29 cellular contexts compared by ENCODE assay signal in genomic region chr1:171196351-171196750, GRCh38. TPM values are rescaled to one million over a fixed set of nuclear protein-coding genes. Genes with fewer than 3 reads are reported as not detected.
"Had no signal": no experiment of that assay in that cellular context is flagged by ENCODE, and none has a peak within 500 bp of the region (broad histone marks: within the 10 kb centered on the region; RNA-seq: fewer than 3 reads in every experiment).

No MANE protein-coding gene starts in this region.

- ATAC-seq: activated CD4-positive, alpha-beta T cell treated with anti-CD3 and anti-CD28 coated beads for 36 hours; activated CD4-positive, CD25-positive, alpha-beta regulatory T cell treated with anti-CD3 and anti-CD28 coated beads, Interleukin-2, amount 50 U/mL, for 24 hours; activated CD8-positive, alpha-beta T cell treated with anti-CD3 and anti-CD28 coated beads, Interleukin-2, amount 10 ng/mL, durations not matched to agents 7 days and 5 days; K562; Panc1; WTC11 had no signal

- H3K4me1 ChIP-seq: SJSA1 had no signal

- H3K9ac ChIP-seq: SK-N-SH had no signal

- H3K27me3 ChIP-seq: SJSA1 had no signal

- H3K27ac ChIP-seq: SJSA1 had no signal

- H3K4me3 ChIP-seq: K562, SJSA1 had no signal

- DNase-seq: activated CD4-positive, alpha-beta T cell treated with anti-CD3 and anti-CD28 coated beads for 36 hours; activated CD4-positive, alpha-beta T cell treated with anti-CD3 and anti-CD28 coated beads, Interleukin-2, amount 10 ng/mL, durations not matched to agents 7 days and 5 days; activated CD4-positive, alpha-beta T cell treated with anti-CD3 and anti-CD28 coated beads, Interleukin-2, amount 50 U/mL, for 48 hours; activated CD8-positive, alpha-beta T cell treated with anti-CD3 and anti-CD28 coated beads, Interleukin-2, amount 10 ng/mL, durations not matched to agents 7 days and 5 days; activated gamma-delta T cell; activated naive CD4-positive, alpha-beta T cell treated with Interleukin-2 at 50 U/mL for 16 hours; activated naive CD8-positive, alpha-beta T cell treated with anti-CD3 and anti-CD28 coated beads, Interleukin-2, amount 10 ng/mL, durations not matched to agents 7 days and 5 days; activated T-cell treated with anti-CD3 and anti-CD28 coated beads, Interleukin-2, amount 50 U/mL, for 24 hours; amygdala; caudate nucleus; NCI-H1105 treated with DMSO at 0.1 percent for 48 hours; NCI-H1436; NCI-H1694; NCI-H1930; NCI-H2081 treated with DMSO at 0.1 percent for 48 hours; NCI-H345; NCI-H524 treated with DMSO at 0.1 percent for 48 hours; SHP77 treated with DMSO at 0.1 percent for 48 hours; SK-N-SH had no signal

- H3K9me2 ChIP-seq: SK-N-SH had no signal

- H3K36me3 ChIP-seq: SJSA1 had no signal

- H3K4me2 ChIP-seq: SK-N-SH had no signal

- H3K9me3 ChIP-seq: SJSA1, SK-N-SH had no signal

RNA-seq across cellular contexts. Expression of gene FMO2, which starts 11.3 kb away (rescaled TPM):
- total RNA-seq: activated CD4-positive, alpha-beta T cell treated with anti-CD3 and anti-CD28 coated beads for 36 hours; activated CD4-positive, alpha-beta T cell treated with anti-CD3 and anti-CD28 coated beads, Interleukin-2, amount 10 ng/mL, durations not matched to agents 7 days and 5 days; activated CD8-positive, alpha-beta T cell treated with anti-CD3 and anti-CD28 coated beads, Interleukin-2, amount 10 ng/mL, durations not matched to agents 7 days and 5 days; activated naive CD8-positive, alpha-beta T cell treated with anti-CD3 and anti-CD28 coated beads, Interleukin-2, amount 10 ng/mL, durations not matched to agents 7 days and 5 days; activated T-helper 2 cell treated with anti-CD3 and anti-CD28 coated beads, Interferon-gamma antibody, Interleukin-2, Interleukin-4, amounts not matched to agents 10 μg/mL and 5 μg/mL and 100 μg/mL, durations not matched to agents 14 hours and 24 hours and 36 hours; astrocyte; bronchial epithelial cell; K562; MCF 10A; NCI-H460; SJSA1; WTC11 had no signal
- polyA plus RNA-seq: K562, SK-N-SH had no signal

RNA-seq across cellular contexts. Expression of gene FMO1, which starts 51.9 kb away (rescaled TPM):
- total RNA-seq: activated CD4-positive, alpha-beta T cell treated with anti-CD3 and anti-CD28 coated beads for 36 hours; activated CD4-positive, alpha-beta T cell treated with anti-CD3 and anti-CD28 coated beads, Interleukin-2, amount 10 ng/mL, durations not matched to agents 7 days and 5 days; activated CD8-positive, alpha-beta T cell treated with anti-CD3 and anti-CD28 coated beads, Interleukin-2, amount 10 ng/mL, durations not matched to agents 7 days and 5 days; activated naive CD8-positive, alpha-beta T cell treated with anti-CD3 and anti-CD28 coated beads, Interleukin-2, amount 10 ng/mL, durations not matched to agents 7 days and 5 days; activated T-helper 2 cell treated with anti-CD3 and anti-CD28 coated beads, Interferon-gamma antibody, Interleukin-2, Interleukin-4, amounts not matched to agents 10 μg/mL and 5 μg/mL and 100 μg/mL, durations not matched to agents 14 hours and 24 hours and 36 hours; astrocyte; bronchial epithelial cell; K562; MCF 10A; NCI-H460; SJSA1; WTC11 had no signal
- polyA plus RNA-seq: K562, SK-N-SH had no signal
